12 cellular contexts compared by ENCODE assay signal in genomic region chr2:85257359-85258193, GRCh38.
DNase-seq lines count a peak whose midpoint lies in the region; ATAC-seq, FAIRE-seq and TF ChIP-seq lines count a peak whose summit lies in the region.
"Had no signal": no experiment of that assay in that cellular context is flagged by ENCODE, and none has a peak within 500 bp of the region (broad histone marks: within the 10 kb centered on the region; RNA-seq: fewer than 3 reads in every experiment).

No MANE protein-coding gene starts in this region.

- 66% methylated on average over 13 of the region's 13 CpGs for WGBS in hepatocyte (ENCODE audit: low lambda C conversion rate, missing lambda C conversion rate)

- H2AFZ ChIP-seq in hepatocyte, result no peak overlapping the region

- peak; percentile 15 to 40 for ATAC-seq in gastrocnemius medialis
- no peak for ATAC-seq in activated CD8-positive, alpha-beta memory T cell treated with anti-CD3 and anti-CD28 coated beads, Interleukin-2, amount 10 ng/mL, durations not matched to agents 7 days and 5 days
- ATAC-seq: activated CD4-positive, alpha-beta T cell treated with anti-CD3 and anti-CD28 coated beads for 36 hours had no signal

- H3K4me1 Mint-ChIP-seq in activated CD8-positive, alpha-beta memory T cell treated with anti-CD3 and anti-CD28 coated beads, Interleukin-2, amount 10 ng/mL, durations not matched to agents 7 days and 5 days, result no peaks in the 10 kb centered on the region
- H3K4me1 Mint-ChIP-seq: activated CD4-positive, alpha-beta T cell treated with anti-CD3 and anti-CD28 coated beads for 36 hours had no signal

- H3K9me3 ChIP-seq in hepatocyte (ENCODE audit: low read depth) (no peaks in the 10 kb centered on the region), gastrocnemius medialis (no peaks in the 10 kb centered on the region)

- H3K27me3 ChIP-seq in hepatocyte (no peaks in the 10 kb centered on the region), gastrocnemius medialis (no peaks in the 10 kb centered on the region)

- no peaks in the 10 kb centered on the region for H4K20me1 ChIP-seq in hepatocyte (ENCODE audit: insufficient read depth, poor library complexity, severe bottlenecking)

- no peak overlapping the region for H3K4me2 ChIP-seq in hepatocyte

- H3K4me1 ChIP-seq in hepatocyte (ENCODE audit: insufficient read depth), result peaks cover 70% of the 10 kb centered on the region
- H3K4me1 ChIP-seq in gastrocnemius medialis, result peaks cover 43 to 48% of the 10 kb centered on the region in 2 donors

- H3K27ac ChIP-seq in hepatocyte (peak overlapping the region; percentile 92), gastrocnemius medialis (peak overlapping the region; percentile 46 to 74 (median 53))

- peaks cover 72% of the 10 kb centered on the region for H3K79me2 ChIP-seq in hepatocyte

- no peaks in the 10 kb centered on the region for H3K9me2 ChIP-seq in hepatocyte (replicated peaks; ENCODE audit: insufficient read depth)

- H3K36me3 ChIP-seq in hepatocyte (replicated peaks; ENCODE audit: insufficient read depth, low read depth), result no peaks in the 10 kb centered on the region
- H3K36me3 ChIP-seq in gastrocnemius medialis, result no peaks in the 10 kb centered on the region

- no peak for FAIRE-seq in D721Med (lab: Jason Lieb, UNC)
- no peak for FAIRE-seq in GM19239 (lab: Jason Lieb, UNC)

- no peak overlapping the region for H3K27ac Mint-ChIP-seq in activated CD8-positive, alpha-beta memory T cell treated with anti-CD3 and anti-CD28 coated beads, Interleukin-2, amount 10 ng/mL, durations not matched to agents 7 days and 5 days
- H3K27ac Mint-ChIP-seq: activated CD4-positive, alpha-beta T cell treated with anti-CD3 and anti-CD28 coated beads for 36 hours had no signal

- no peaks in the 10 kb centered on the region for H3K9me3 Mint-ChIP-seq in activated CD8-positive, alpha-beta memory T cell treated with anti-CD3 and anti-CD28 coated beads, Interleukin-2, amount 10 ng/mL, durations not matched to agents 7 days and 5 days (ENCODE audit: low read depth)

- in situ Hi-C loops in gastrocnemius medialis (cut with MboI; ENCODE audit: low sequenced_read_pairs in 4 of 4), result loop anchor here in 1 of 4 donors (25.0 kb wide), 1 partner anchor 345 kb away; the partner anchor contains the start of gene TMSB10

- TF ChIP-seq POLR2A in gastrocnemius medialis (IDR thresholded peaks at IDR 0.05), result no peak

- H3K27me3 Mint-ChIP-seq in activated CD8-positive, alpha-beta memory T cell treated with anti-CD3 and anti-CD28 coated beads, Interleukin-2, amount 10 ng/mL, durations not matched to agents 7 days and 5 days, result no peaks in the 10 kb centered on the region
- H3K27me3 Mint-ChIP-seq: activated CD4-positive, alpha-beta T cell treated with anti-CD3 and anti-CD28 coated beads for 36 hours had no signal

- CTCF ChIA-PET in activated CD8-positive, alpha-beta memory T cell treated with anti-CD3 and anti-CD28 coated beads, Interleukin-2, amount 10 ng/mL, durations not matched to agents 7 days and 5 days (lab: Charles Lee), result interaction anchor here (0.9 to 1.1 kb wide), 2 partner anchors 9 to 41 kb away, joined by 3 to 6 read pairs; no protein-coding TSS in a partner anchor

- H3K36me3 Mint-ChIP-seq in activated CD8-positive, alpha-beta memory T cell treated with anti-CD3 and anti-CD28 coated beads, Interleukin-2, amount 10 ng/mL, durations not matched to agents 7 days and 5 days, result no peaks in the 10 kb centered on the region

- peak; percentile 47 for DNase-seq in D721Med (ENCODE audit: insufficient read length, low spot score)
- peak; percentile 11 for DNase-seq in T1000 (lab: John Stamatoyannopoulos, UW)
- no peak for DNase-seq in hepatocyte (ENCODE audit: low spot score)
- DNase-seq in gastrocnemius medialis, result no peak
- no peak for DNase-seq in NCI-H526 treated with DMSO at 0.1 percent for 48 hours (lab: John Stamatoyannopoulos, UW)
- no peak for DNase-seq in NCI-H2227 treated with DMSO at 0.1 percent for 48 hours (lab: John Stamatoyannopoulos, UW)
- DNase-seq in GM19239 (ENCODE audit: insufficient read length, low spot score), result no peak
- no peak for DNase-seq in activated CD8-positive, alpha-beta memory T cell treated with anti-CD3 and anti-CD28 coated beads, Interleukin-2, amount 10 ng/mL, durations not matched to agents 7 days and 5 days
- DNase-seq: activated CD4-positive, alpha-beta T cell treated with anti-CD3 and anti-CD28 coated beads for 36 hours; NCI-H2081; retina; RPMI8226 had no signal

- H3K4me3 Mint-ChIP-seq in activated CD8-positive, alpha-beta memory T cell treated with anti-CD3 and anti-CD28 coated beads, Interleukin-2, amount 10 ng/mL, durations not matched to agents 7 days and 5 days, result no peak overlapping the region
- H3K4me3 Mint-ChIP-seq: activated CD4-positive, alpha-beta T cell treated with anti-CD3 and anti-CD28 coated beads for 36 hours had no signal

- no peak for TF ChIP-seq CTCF in D721Med (IDR thresholded peaks at IDR 0.05; ENCODE audit: insufficient read depth, missing control alignments)
- TF ChIP-seq CTCF in hepatocyte (IDR thresholded peaks at IDR 0.05; ENCODE audit: poor library complexity), result no peak
- no peak for TF ChIP-seq CTCF in gastrocnemius medialis (IDR thresholded peaks at IDR 0.05 in 4 of 5, conservative IDR thresholded peaks at IDR 0.05 in 1 of 5)

- H3K4me3 ChIP-seq in hepatocyte, result no peak overlapping the region
- no peak overlapping the region for H3K4me3 ChIP-seq in gastrocnemius medialis

- intact Hi-C loops in gastrocnemius medialis (cut with DNase I; ENCODE audit: low total_unique reads), result no loop called here

Comparison
In these comparisons a context has a peak if more than half of its experiments do, and no peak if none do; other contexts are left out.
1. DNase-seq: peak in D721Med (single experiment) and T1000 (single experiment); none in hepatocyte (single experiment), gastrocnemius medialis (0 of 2), NCI-H526 treated with DMSO at 0.1 percent for 48 hours (single experiment), NCI-H2227 treated with DMSO at 0.1 percent for 48 hours (single experiment), GM19239 (single experiment) and activated CD8-positive, alpha-beta memory T cell treated with anti-CD3 and anti-CD28 coated beads, Interleukin-2, amount 10 ng/mL, durations not matched to agents 7 days and 5 days (single experiment).